8 cellular contexts compared by ENCODE assay signal in the genomic region with DNA sequence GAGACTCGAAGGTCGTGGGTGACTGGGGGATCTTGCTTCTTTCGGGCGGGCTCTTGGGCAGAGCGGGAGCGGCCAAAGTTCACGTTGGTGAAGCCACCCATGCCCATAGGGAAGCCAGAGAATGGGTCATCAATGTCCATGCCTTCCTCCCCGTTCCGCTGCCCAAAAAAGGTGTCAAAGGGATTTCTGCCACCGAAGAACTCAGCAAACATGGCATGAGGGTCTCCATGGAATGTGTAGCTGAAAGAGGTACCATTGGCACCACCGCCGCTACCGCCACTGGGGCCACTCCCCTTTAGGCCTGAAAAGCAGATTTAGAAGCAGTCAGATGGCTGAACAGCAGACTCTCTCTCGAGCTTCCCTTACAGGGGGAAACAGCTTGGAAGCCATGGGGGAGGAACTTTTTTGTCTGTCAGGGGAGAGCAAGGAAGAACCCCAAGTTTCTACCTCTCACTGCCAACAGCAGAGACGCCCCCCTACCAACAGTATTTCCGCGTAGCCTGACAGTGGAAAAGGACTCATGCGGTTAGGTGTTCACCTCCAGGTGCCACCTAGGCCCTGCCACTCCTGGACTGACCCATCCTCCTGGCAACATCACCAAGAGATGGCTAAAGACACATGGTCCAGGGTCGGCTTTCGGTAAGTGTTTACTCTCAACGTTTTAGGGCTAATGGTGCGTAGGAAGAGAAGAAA. TPM values are rescaled to one million over a fixed set of nuclear protein-coding genes. Genes with fewer than 3 reads are reported as not detected.
DNase-seq lines count a peak whose midpoint lies in the region; ATAC-seq, FAIRE-seq and TF ChIP-seq lines count a peak whose summit lies in the region.

No MANE protein-coding gene starts in this region.

- TF ChIP-seq POLR2A in GM12891 (IDR thresholded peaks at IDR 0.05; ENCODE audit: low read depth, low read length), result no peak

- CTCF ChIA-PET in activated naive CD4-positive, alpha-beta T cell treated with anti-CD3 and anti-CD28 coated beads for 36 hours (lab: Charles Lee), result interaction anchor here (0.6 to 1.0 kb wide), 5 partner anchors 10 to 37 kb away, joined by 3 to 6 read pairs (median 3); no protein-coding TSS in a partner anchor

- no peaks in the 10 kb centered on the region for H3K9me3 Mint-ChIP-seq in activated naive CD4-positive, alpha-beta T cell treated with anti-CD3 and anti-CD28 coated beads for 36 hours
- H3K9me3 Mint-ChIP-seq in activated naive CD8-positive, alpha-beta T cell treated with anti-CD3 and anti-CD28 coated beads for 36 hours, result no peaks in the 10 kb centered on the region

- peak overlapping the region; percentile 83 for H3K27ac Mint-ChIP-seq in activated naive CD4-positive, alpha-beta T cell treated with anti-CD3 and anti-CD28 coated beads for 36 hours
- H3K27ac Mint-ChIP-seq in activated naive CD8-positive, alpha-beta T cell treated with anti-CD3 and anti-CD28 coated beads for 36 hours, result peak overlapping the region; percentile 80

- H3K27ac ChIP-seq in kidney (ENCODE audit: low read depth in 2 of 2, low read length in 2 of 2) (peak overlapping the region; percentile 100), temporal lobe (ENCODE audit: low read depth, low read length) (peak overlapping the region; percentile 100)

- H3K4me3 ChIP-seq in kidney (ENCODE audit: low read length in 2 of 2), result peak overlapping the region; percentile 77 to 95

- ATAC-seq in GM21737 (IDR thresholded peaks at IDR 0.05; ENCODE audit: unreplicated experiment), result no peak

- H3K9ac ChIP-seq in kidney (ENCODE audit: low read length in 2 of 2), result peak overlapping the region; percentile 96 to 100

- no peak for DNase-seq in activated naive CD4-positive, alpha-beta T cell treated with anti-CD3 and anti-CD28 coated beads for 36 hours
- DNase-seq in activated naive CD4-positive, alpha-beta T cell treated with Interleukin-2 at 50 U/mL for 16 hours, result no peak
- no peak for DNase-seq in activated naive CD8-positive, alpha-beta T cell treated with anti-CD3 and anti-CD28 coated beads for 36 hours
- DNase-seq in kidney (no peak), MV-4-11 (lab: John Stamatoyannopoulos, UW) (no peak), GM12891 (ENCODE audit: insufficient read length, low spot score) (no peak)

- TF ChIP-seq CTCF in kidney (IDR thresholded peaks at IDR 0.05; ENCODE audit: borderline replicate concordance, extremely low read depth, insufficient read depth), result no peak

- H3K4me1 ChIP-seq in kidney (ENCODE audit: control insufficient read depth in 1 of 2, insufficient read depth in 1 of 2, low read depth in 1 of 2, low read length in 2 of 2), result peaks cover 22 to 27% of the 10 kb centered on the region in 2 donors

- peak overlapping the region; percentile 89 for H3K4me3 Mint-ChIP-seq in activated naive CD4-positive, alpha-beta T cell treated with anti-CD3 and anti-CD28 coated beads for 36 hours
- peak overlapping the region; percentile 92 for H3K4me3 Mint-ChIP-seq in activated naive CD8-positive, alpha-beta T cell treated with anti-CD3 and anti-CD28 coated beads for 36 hours

- H3K36me3 Mint-ChIP-seq in activated naive CD4-positive, alpha-beta T cell treated with anti-CD3 and anti-CD28 coated beads for 36 hours (ENCODE audit: low read depth), result peaks cover 36% of the 10 kb centered on the region
- peaks cover 39% of the 10 kb centered on the region for H3K36me3 Mint-ChIP-seq in activated naive CD8-positive, alpha-beta T cell treated with anti-CD3 and anti-CD28 coated beads for 36 hours

- FAIRE-seq in kidney (lab: Jason Lieb, UNC) (no peak), GM12891 (lab: Jason Lieb, UNC) (no peak)

- H3K4me1 Mint-ChIP-seq in activated naive CD4-positive, alpha-beta T cell treated with anti-CD3 and anti-CD28 coated beads for 36 hours (ENCODE audit: low read depth), result peaks cover 53% of the 10 kb centered on the region
- peaks cover 52% of the 10 kb centered on the region for H3K4me1 Mint-ChIP-seq in activated naive CD8-positive, alpha-beta T cell treated with anti-CD3 and anti-CD28 coated beads for 36 hours

- peaks cover 22 to 24% of the 10 kb centered on the region in 2 donors for H3K36me3 ChIP-seq in kidney (ENCODE audit: control insufficient read depth in 1 of 2, insufficient read depth in 2 of 2, low read length in 2 of 2)

- no peaks in the 10 kb centered on the region for H3K27me3 Mint-ChIP-seq in activated naive CD4-positive, alpha-beta T cell treated with anti-CD3 and anti-CD28 coated beads for 36 hours (ENCODE audit: low read depth)
- H3K27me3 Mint-ChIP-seq in activated naive CD8-positive, alpha-beta T cell treated with anti-CD3 and anti-CD28 coated beads for 36 hours, result no peaks in the 10 kb centered on the region

- intact Hi-C loops in activated naive CD4-positive, alpha-beta T cell treated with anti-CD3 and anti-CD28 coated beads for 36 hours (cut with micrococcal nuclease), result loop anchor here (5.0 kb wide), 1 partner anchor 170 kb away; no protein-coding TSS in a partner anchor
- intact Hi-C loops in kidney (cut with DNase I), result no loop called here

- H3K9me3 ChIP-seq in kidney (ENCODE audit: control insufficient read depth in 1 of 2, low read length in 2 of 2), result no peaks in the 10 kb centered on the region

TF ChIP-seq in GM12891, 5 proteins besides CTCF, POLR2A, EP300 and RAD21:
- TF ChIP-seq POU2F2 (IDR thresholded peaks at IDR 0.05; ENCODE audit: low read depth, low read length) (no peak), SPI1 (IDR thresholded peaks at IDR 0.05; ENCODE audit: low read depth, low read length) (no peak), PAX5 (IDR thresholded peaks at IDR 0.05; ENCODE audit: insufficient read depth, low read length, severe bottlenecking) (no peak), TAF1 (IDR thresholded peaks at IDR 0.05; ENCODE audit: low read depth, low read length) (no peak), POLR2AphosphoS5 (IDR thresholded peaks at IDR 0.05; ENCODE audit: low read depth, low read length) (no peak)
TF ChIP-seq in GM12891: peak in this region for 0.

RNA-seq across cellular contexts. Expression of gene DNAJB1, which starts 1.3 kb away (rescaled TPM):
- 10 to 100 TPM; 48.1 to 49.5 TPM for total RNA-seq in activated naive CD4-positive, alpha-beta T cell treated with anti-CD3 and anti-CD28 coated beads for 36 hours
- total RNA-seq in activated naive CD8-positive, alpha-beta T cell treated with anti-CD3 and anti-CD28 coated beads for 36 hours, result 10 to 100 TPM; 45.0 to 45.7 TPM
- 77.9 TPM for total RNA-seq in kidney
- polyA plus RNA-seq in kidney (ENCODE audit: insufficient read depth, low read depth, low replicate concordance), result 122 TPM
- total RNA-seq in temporal lobe, result 29.3 TPM
- 26.5 TPM for polyA plus RNA-seq in GM12891 (2012; ENCODE audit: low read depth, missing spikeins)

RNA-seq across cellular contexts. Expression of gene TECR, which starts 12.5 kb away (rescaled TPM):
- total RNA-seq in activated naive CD4-positive, alpha-beta T cell treated with anti-CD3 and anti-CD28 coated beads for 36 hours, result 100 to 1,000 TPM; 102 to 105 TPM
- 10 to 100 TPM; 86.1 to 88.7 TPM for total RNA-seq in activated naive CD8-positive, alpha-beta T cell treated with anti-CD3 and anti-CD28 coated beads for 36 hours
- 132 TPM for total RNA-seq in kidney
- polyA plus RNA-seq in kidney (ENCODE audit: insufficient read depth, low read depth, low replicate concordance), result 280 TPM
- 12.0 TPM for total RNA-seq in temporal lobe
- polyA plus RNA-seq in GM12891 (2012; ENCODE audit: low read depth, missing spikeins), result 50.2 TPM

RNA-seq across cellular contexts. Expression of gene GIPC1, which starts 21.0 kb away (rescaled TPM):
- total RNA-seq in activated naive CD4-positive, alpha-beta T cell treated with anti-CD3 and anti-CD28 coated beads for 36 hours, result 10 to 100 TPM; 15.4 to 16.5 TPM
- total RNA-seq in activated naive CD8-positive, alpha-beta T cell treated with anti-CD3 and anti-CD28 coated beads for 36 hours, result 10 to 100 TPM; 22.5 to 24.8 TPM
- total RNA-seq in kidney (94.6 TPM), temporal lobe (25.3 TPM)
- 137 TPM for polyA plus RNA-seq in kidney (ENCODE audit: insufficient read depth, low read depth, low replicate concordance)
- polyA plus RNA-seq in GM12891 (2012; ENCODE audit: low read depth, missing spikeins), result 10.4 TPM

RNA-seq across cellular contexts. Expression of gene PTGER1, which starts 41.7 kb away (rescaled TPM):
- not detected for total RNA-seq in activated naive CD4-positive, alpha-beta T cell treated with anti-CD3 and anti-CD28 coated beads for 36 hours
- under 1 TPM; 0.25 to 0.40 TPM for total RNA-seq in activated naive CD8-positive, alpha-beta T cell treated with anti-CD3 and anti-CD28 coated beads for 36 hours
- total RNA-seq in kidney (19.0 TPM), temporal lobe (not detected)
- polyA plus RNA-seq in kidney (ENCODE audit: insufficient read depth, low read depth, low replicate concordance), result 14.3 TPM
- not detected for polyA plus RNA-seq in GM12891 (2012; ENCODE audit: low read depth, missing spikeins)

RNA-seq across cellular contexts. Expression of gene NDUFB7, which starts 55.0 kb away (rescaled TPM):
- total RNA-seq in activated naive CD4-positive, alpha-beta T cell treated with anti-CD3 and anti-CD28 coated beads for 36 hours, result 100 to 1,000 TPM; 117 to 123 TPM
- 100 to 1,000 TPM; 128 to 129 TPM for total RNA-seq in activated naive CD8-positive, alpha-beta T cell treated with anti-CD3 and anti-CD28 coated beads for 36 hours
- total RNA-seq in kidney (146 TPM), temporal lobe (101 TPM)
- polyA plus RNA-seq in kidney (ENCODE audit: insufficient read depth, low read depth, low replicate concordance), result 894 TPM
- polyA plus RNA-seq in GM12891 (2012; ENCODE audit: low read depth, missing spikeins), result 194 TPM
